1 cellular context compared by ENCODE assay signal in genomic region chr6:3212261-3212660, GRCh38.
TF ChIP-seq lines count a peak whose summit lies in the region.

No MANE protein-coding gene starts in this region.

TF ChIP-seq in HepG2, 621 proteins besides CTCF, POLR2A, EP300 and RAD21:
- TF ChIP-seq ZNF569 (CRISPR knock-in tag; IDR thresholded peaks at IDR 0.05; ENCODE audit: borderline replicate concordance), result no peak
- TF ChIP-seq ZNF546 (CRISPR knock-in tag; conservative IDR thresholded peaks at IDR 0.05), result no peak
- no peak for TF ChIP-seq GPBP1L1 (CRISPR knock-in tag; IDR thresholded peaks at IDR 0.05)
- TF ChIP-seq TERF1 (CRISPR knock-in tag; IDR thresholded peaks at IDR 0.05), result no peak
- no peak for TF ChIP-seq RXRB (CRISPR knock-in tag; IDR thresholded peaks at IDR 0.05; ENCODE audit: borderline replicate concordance)
- no peak for TF ChIP-seq ARNT2 (CRISPR knock-in tag; IDR thresholded peaks at IDR 0.05; ENCODE audit: low read depth)
- peak; percentile 83; the same call in 1 of the 2 replicates for TF ChIP-seq ZNF317 (CRISPR knock-in tag; IDR thresholded peaks at IDR 0.05)
- no peak for TF ChIP-seq PRDM4 (CRISPR knock-in tag; IDR thresholded peaks at IDR 0.05; ENCODE audit: borderline replicate concordance)
- 0 out of 2 replicates have a peak, but pooled peaks have one; percentile 21 for TF ChIP-seq ZKSCAN1 (IDR thresholded peaks at IDR 0.05; ENCODE audit: low read length)
- no peak for TF ChIP-seq ZHX2 (IDR thresholded peaks at IDR 0.05; ENCODE audit: low read depth)
- no peak for TF ChIP-seq ZHX2 (CRISPR knock-in tag; IDR thresholded peaks at IDR 0.05; ENCODE audit: borderline replicate concordance)
- TF ChIP-seq ZNF468 (CRISPR knock-in tag; IDR thresholded peaks at IDR 0.05), result no peak
- TF ChIP-seq ZNF709 (CRISPR knock-in tag; IDR thresholded peaks at IDR 0.05), result no peak
- no peak for TF ChIP-seq EED (CRISPR knock-in tag; IDR thresholded peaks at IDR 0.05)
